Comparison of ENCODE assay signal across 1 cellular context in genomic region chr2:238216651-238217184, GRCh38.
TF ChIP-seq lines count a peak whose summit lies in the region.

No MANE protein-coding gene starts in this region.

TF ChIP-seq in H1, 55 proteins besides CTCF, POLR2A, EP300 and RAD21 (continued from another document):
- no peak for TF ChIP-seq USF2 (IDR thresholded peaks at IDR 0.05; ENCODE audit: low read length)
- no peak for TF ChIP-seq SIN3A (conservative IDR thresholded peaks at IDR 0.05 in 1 of 2, IDR thresholded peaks at IDR 0.05 in 1 of 2; ENCODE audit: low read depth in 1 of 2, low read length in 2 of 2)
- TF ChIP-seq ATF2 (IDR thresholded peaks at IDR 0.05; ENCODE audit: low read length): no peak
- no peak for TF ChIP-seq EGR1 (IDR thresholded peaks at IDR 0.05; ENCODE audit: borderline replicate concordance, low read depth, low read length)
- TF ChIP-seq EZH2 (IDR thresholded peaks at IDR 0.05; ENCODE audit: low read depth, low read length, severe bottlenecking): no peak
